In genomic region chr6:144064831-144065668, GRCh38 we compare ENCODE assay signal across 8 cellular contexts. TPM values are rescaled to one million over a fixed set of nuclear protein-coding genes. Genes with fewer than 3 reads are reported as not detected.
DNase-seq lines count a peak whose midpoint lies in the region; ATAC-seq and TF ChIP-seq lines count a peak whose summit lies in the region.

No MANE protein-coding gene starts in this region.

- DNase-seq in GM10248 (ENCODE audit: extremely low spot score) (peak; percentile 29), SW480 (ENCODE audit: low spot score) (no peak), C1 segment of cervical spinal cord (lab: John Stamatoyannopoulos, UW) (no peak)
- peak; percentile 15 to 18 for DNase-seq in activated T-cell treated with anti-CD3 and anti-CD28 coated beads, Interleukin-2, amount 50 U/mL, for 72 hours
- no peak for DNase-seq in stimulated activated naive CD8-positive, alpha-beta T cell treated with anti-CD3 and anti-CD28 coated beads, Interleukin-15, amount 100 ng/mL, for 72 hours

- H3K27ac Mint-ChIP-seq in activated T-cell treated with anti-CD3 and anti-CD28 coated beads, Interleukin-2, amount 50 U/mL, for 72 hours: peak overlapping the region; percentile 81
- peak overlapping the region in 1 of 2 donors; percentile 83 for H3K27ac Mint-ChIP-seq in stimulated activated naive CD8-positive, alpha-beta T cell treated with anti-CD3 and anti-CD28 coated beads, Interleukin-15, amount 100 ng/mL, for 72 hours

- CTCF ChIA-PET in GM10248 (lab: Yijun Ruan, JAX): interaction anchor here (0.6 to 2.1 kb wide), 7 partner anchors 10 to 552 kb away, joined by 3 to 10 read pairs (median 5); no protein-coding TSS in a partner anchor

- H3K27ac ChIP-seq in HUES48 (ENCODE audit: low read depth, low read length): no peak overlapping the region
- no peak overlapping the region for H3K27ac ChIP-seq in iPS-18a (ENCODE audit: low read length)

- H3K4me3 ChIP-seq in HUES48 (ENCODE audit: low read depth, low read length) (peak overlapping the region; percentile 57), iPS-18a (ENCODE audit: low read length) (peak overlapping the region; percentile 71)

- H3K9me3 ChIP-seq in HUES48 (ENCODE audit: control insufficient read depth, insufficient read depth, low read length): no peaks in the 10 kb centered on the region
- no peaks in the 10 kb centered on the region for H3K9me3 ChIP-seq in iPS-18a (ENCODE audit: control insufficient read depth, low read depth, low read length)

- POLR2A ChIA-PET in GM10248 (lab: Yijun Ruan, JAX): no interaction called here

- no peak for ATAC-seq in activated T-cell treated with anti-CD3 and anti-CD28 coated beads, Interleukin-2, amount 50 U/mL, for 72 hours (replicated peaks in 1 of 2)
- no peak for ATAC-seq in stimulated activated naive CD8-positive, alpha-beta T cell treated with anti-CD3 and anti-CD28 coated beads, Interleukin-15, amount 100 ng/mL, for 72 hours
- ATAC-seq in GM19023 (IDR thresholded peaks at IDR 0.05; ENCODE audit: unreplicated experiment): no peak

- H3K9ac ChIP-seq in HUES48 (ENCODE audit: low read depth, low read length) (no peak overlapping the region), iPS-18a (ENCODE audit: low read length) (peak overlapping the region; percentile 15)

- H3K36me3 ChIP-seq in HUES48 (ENCODE audit: control insufficient read depth, insufficient read depth, low read length) (no peaks in the 10 kb centered on the region), iPS-18a (ENCODE audit: control insufficient read depth, low read depth, low read length) (no peaks in the 10 kb centered on the region)

- no peak for TF ChIP-seq CTCF in GM10248 (IDR thresholded peaks at IDR 0.05; ENCODE audit: control extremely low read depth, extremely low read depth, low read depth, missing control alignments)

- H3K36me3 Mint-ChIP-seq in activated T-cell treated with anti-CD3 and anti-CD28 coated beads, Interleukin-2, amount 50 U/mL, for 72 hours (ENCODE audit: insufficient read depth in 2 of 2): peaks cover 4 to 5% of the 10 kb centered on the region in 2 donors

- peak overlapping the region; percentile 91 to 97 for H3K4me3 Mint-ChIP-seq in activated T-cell treated with anti-CD3 and anti-CD28 coated beads, Interleukin-2, amount 50 U/mL, for 72 hours
- peak overlapping the region; percentile 77 to 92 for H3K4me3 Mint-ChIP-seq in stimulated activated naive CD8-positive, alpha-beta T cell treated with anti-CD3 and anti-CD28 coated beads, Interleukin-15, amount 100 ng/mL, for 72 hours

- peaks cover 3% of the 10 kb centered on the region in 2 donors for H3K9me3 Mint-ChIP-seq in activated T-cell treated with anti-CD3 and anti-CD28 coated beads, Interleukin-2, amount 50 U/mL, for 72 hours
- peaks cover 0 to 5% of the 10 kb centered on the region in 2 donors for H3K9me3 Mint-ChIP-seq in stimulated activated naive CD8-positive, alpha-beta T cell treated with anti-CD3 and anti-CD28 coated beads, Interleukin-15, amount 100 ng/mL, for 72 hours

- H3K27me3 ChIP-seq in HUES48 (ENCODE audit: control insufficient read depth, insufficient read depth, low read length) (peaks cover 82% of the 10 kb centered on the region), iPS-18a (ENCODE audit: control insufficient read depth, insufficient read depth, low read length) (peaks cover 70% of the 10 kb centered on the region)

- H3K4me1 Mint-ChIP-seq in activated T-cell treated with anti-CD3 and anti-CD28 coated beads, Interleukin-2, amount 50 U/mL, for 72 hours (ENCODE audit: low read depth): peaks cover 48% of the 10 kb centered on the region
- peaks cover 47% of the 10 kb centered on the region for H3K4me1 Mint-ChIP-seq in stimulated activated naive CD8-positive, alpha-beta T cell treated with anti-CD3 and anti-CD28 coated beads, Interleukin-15, amount 100 ng/mL, for 72 hours

- peaks cover 9% of the 10 kb centered on the region for H3K27me3 Mint-ChIP-seq in activated T-cell treated with anti-CD3 and anti-CD28 coated beads, Interleukin-2, amount 50 U/mL, for 72 hours (ENCODE audit: low read depth)
- H3K27me3 Mint-ChIP-seq in stimulated activated naive CD8-positive, alpha-beta T cell treated with anti-CD3 and anti-CD28 coated beads, Interleukin-15, amount 100 ng/mL, for 72 hours: no peaks in the 10 kb centered on the region

- H3K4me1 ChIP-seq in HUES48 (ENCODE audit: control insufficient read depth, insufficient read depth, low read length) (peaks cover 29% of the 10 kb centered on the region), iPS-18a (ENCODE audit: control insufficient read depth, low read depth, low read length) (peaks cover 6% of the 10 kb centered on the region)

RNA-seq across cellular contexts. Expression of gene SF3B5, which starts 30.3 kb away (rescaled TPM):
- 100 to 1,000 TPM; 126 to 141 TPM for total RNA-seq in activated T-cell treated with anti-CD3 and anti-CD28 coated beads, Interleukin-2, amount 50 U/mL, for 72 hours

RNA-seq across cellular contexts. Expression of gene PLAGL1, which starts 57.0 kb away (rescaled TPM):
- total RNA-seq in activated T-cell treated with anti-CD3 and anti-CD28 coated beads, Interleukin-2, amount 50 U/mL, for 72 hours: 10 to 100 TPM; 36.6 to 51.8 TPM

Comparison
In these comparisons a context has a peak if more than half of its experiments do, and no peak if none do; other contexts are left out.
1. DNase-seq: peak in GM10248 (single experiment) and activated T-cell treated with anti-CD3 and anti-CD28 coated beads, Interleukin-2, amount 50 U/mL, for 72 hours (2 of 2); none in stimulated activated naive CD8-positive, alpha-beta T cell treated with anti-CD3 and anti-CD28 coated beads, Interleukin-15, amount 100 ng/mL, for 72 hours (0 of 2), SW480 (single experiment) and C1 segment of cervical spinal cord (0 of 14).